Comparison of ENCODE assay signal across 13 cellular contexts in genomic region chr1:36269408-36269838, GRCh38. TPM values are rescaled to one million over a fixed set of nuclear protein-coding genes. Genes with fewer than 3 reads are reported as not detected.
A peak's percentile ranks its signal among the peaks of the same experiment; 100 is the strongest.
DNase-seq lines count a peak whose midpoint lies in the region; ATAC-seq and TF ChIP-seq lines count a peak whose summit lies in the region.
"Had no signal": no experiment of that assay in that cellular context is flagged by ENCODE, and none has a peak within 500 bp of the region (broad histone marks: within the 10 kb centered on the region; RNA-seq: fewer than 3 reads in every experiment).

No MANE protein-coding gene starts in this region.

- peaks cover 88% of the 10 kb centered on the region for H3K79me2 ChIP-seq in Karpas-422 (ENCODE audit: low read length)

- H3K27me3 Mint-ChIP-seq in activated naive CD4-positive, alpha-beta T cell treated with anti-CD3 and anti-CD28 coated beads, Interleukin-2, amount 50 U/mL, for 24 hours, result no peaks in the 10 kb centered on the region
- H3K27me3 Mint-ChIP-seq: activated CD8-positive, alpha-beta T cell treated with anti-CD3 and anti-CD28 coated beads for 36 hours; memory B cell; T-cell had no signal

- DNase-seq in activated naive CD4-positive, alpha-beta T cell (lab: John Stamatoyannopoulos, UW), result no peak
- DNase-seq in astrocyte of the spinal cord (ENCODE audit: low read depth, low spot score), result peak; percentile 29
- DNase-seq in left colon, result peak in 1 of 2 donors; percentile 29
- DNase-seq in stomach, result peak; percentile 84
- no peak for DNase-seq in Karpas-422
- DNase-seq in NCI-H1092 (lab: John Stamatoyannopoulos, UW), result no peak
- DNase-seq in ureter (ENCODE audit: low spot score), result no peak
- DNase-seq: activated CD8-positive, alpha-beta T cell treated with anti-CD3 and anti-CD28 coated beads for 36 hours; H9; stimulated activated CD4-positive, alpha-beta T cell treated with anti-CD3 and anti-CD28 coated beads, Interleukin-2, amount 100 ng/mL, for 48 hours; T-cell had no signal

- H3K36me3 Mint-ChIP-seq in activated naive CD4-positive, alpha-beta T cell treated with anti-CD3 and anti-CD28 coated beads, Interleukin-2, amount 50 U/mL, for 24 hours, result peaks cover 3% of the 10 kb centered on the region

- H4K20me1 ChIP-seq in Karpas-422 (ENCODE audit: insufficient read depth, low read depth, low read length), result no peaks in the 10 kb centered on the region

- TF ChIP-seq EP300 in stomach (IDR thresholded peaks at IDR 0.05), result no peak

- no peak for TF ChIP-seq CTCF in astrocyte of the spinal cord (IDR thresholded peaks at IDR 0.05; ENCODE audit: low read depth, low read length)
- TF ChIP-seq CTCF in stomach (IDR thresholded peaks at IDR 0.05), result no peak

- H3K4me3 ChIP-seq in astrocyte of the spinal cord (ENCODE audit: low read depth, low read length), result no peak overlapping the region
- no peak overlapping the region for H3K4me3 ChIP-seq in stomach
- no peak overlapping the region for H3K4me3 ChIP-seq in Karpas-422 (ENCODE audit: low read length)

- no peaks in the 10 kb centered on the region for H3K9me2 ChIP-seq in Karpas-422 (replicated peaks; ENCODE audit: insufficient read depth, low read length)

- H3K27ac ChIP-seq in stomach (peak overlapping the region; percentile 54 to 82 (median 73)), Karpas-422 (ENCODE audit: low read length) (no peak overlapping the region)

- H3K4me3 Mint-ChIP-seq in activated naive CD4-positive, alpha-beta T cell treated with anti-CD3 and anti-CD28 coated beads, Interleukin-2, amount 50 U/mL, for 24 hours, result no peak overlapping the region
- H3K4me3 Mint-ChIP-seq: activated CD8-positive, alpha-beta T cell treated with anti-CD3 and anti-CD28 coated beads for 36 hours; H9; memory B cell; T-cell had no signal

- in situ Hi-C loops in astrocyte of the spinal cord (cut with HindIII; ENCODE audit: low sequenced_read_pairs), result no loop called here

- peak; percentile 92 for ATAC-seq in left colon
- ATAC-seq: activated CD8-positive, alpha-beta T cell treated with anti-CD3 and anti-CD28 coated beads for 36 hours; T-cell had no signal

- peak overlapping the region; percentile 70 for H3K27ac Mint-ChIP-seq in activated naive CD4-positive, alpha-beta T cell treated with anti-CD3 and anti-CD28 coated beads, Interleukin-2, amount 50 U/mL, for 24 hours
- H3K27ac Mint-ChIP-seq: activated CD8-positive, alpha-beta T cell treated with anti-CD3 and anti-CD28 coated beads for 36 hours; H9; memory B cell; T-cell had no signal

- WGBS in stomach, 5 donors, result 30 to 48% (median 42%) methylated on average over 2 of the region's 2 CpGs

- no peak for TF ChIP-seq POLR2A in stomach (IDR thresholded peaks at IDR 0.05)

- no peak overlapping the region for H3K4me2 ChIP-seq in Karpas-422 (ENCODE audit: low read depth, low read length, poor library complexity, severe bottlenecking)

- H3K9ac ChIP-seq in Karpas-422 (ENCODE audit: low read length), result no peak overlapping the region

- no peak overlapping the region for H2AFZ ChIP-seq in Karpas-422 (ENCODE audit: low read length)

- H3K9me3 Mint-ChIP-seq in activated naive CD4-positive, alpha-beta T cell treated with anti-CD3 and anti-CD28 coated beads, Interleukin-2, amount 50 U/mL, for 24 hours, result no peaks in the 10 kb centered on the region
- H3K9me3 Mint-ChIP-seq: activated CD8-positive, alpha-beta T cell treated with anti-CD3 and anti-CD28 coated beads for 36 hours; H9; memory B cell; T-cell had no signal

- H3K36me3 ChIP-seq in stomach (peaks cover 5 to 45% (median 24%) of the 10 kb centered on the region in 4 donors), Karpas-422 (ENCODE audit: insufficient read depth, low read length) (peaks cover 30% of the 10 kb centered on the region)

- intact Hi-C loops in left colon (cut with DNase I, micrococcal nuclease) (no loop called here), stomach (cut with DNase I; ENCODE audit: low total_unique reads) (no loop called here)

- H3K9me3 ChIP-seq in stomach, result no peaks in the 10 kb centered on the region
- no peaks in the 10 kb centered on the region for H3K9me3 ChIP-seq in Karpas-422 (ENCODE audit: low read length)

- peaks cover 22 to 82% (median 53%) of the 10 kb centered on the region in 4 donors for H3K4me1 ChIP-seq in stomach
- H3K4me1 ChIP-seq in Karpas-422 (ENCODE audit: low read length), result peaks cover 9% of the 10 kb centered on the region

- H3K27me3 ChIP-seq in stomach (no peaks in the 10 kb centered on the region), Karpas-422 (ENCODE audit: low read length) (no peaks in the 10 kb centered on the region)

- H3K4me1 Mint-ChIP-seq in activated naive CD4-positive, alpha-beta T cell treated with anti-CD3 and anti-CD28 coated beads, Interleukin-2, amount 50 U/mL, for 24 hours, result peaks cover 22% of the 10 kb centered on the region
- H3K4me1 Mint-ChIP-seq: H9, memory B cell had no signal

RNA-seq across cellular contexts. Expression of gene SH3D21, which starts 36.7 kb away (rescaled TPM):
- total RNA-seq in left colon, result 10 to 100 TPM; 14.6 to 30.6 TPM
- 100 to 1,000 TPM in 1 of 5 donors, 1 to 10 TPM in 3, not detected in 1; 3.5 to 120 (median 6.5) TPM for total RNA-seq in stomach
- polyA plus RNA-seq in stomach, result 1 to 10 TPM in 2 of 3 donors, under 1 TPM in 1; 0.76 to 2.7 (median 1.8) TPM
- 8.2 and 16.4 TPM in 2 replicates for total RNA-seq in Karpas-422 (2014; rRNA removed; shearing (Covaris generic); ENCODE audit: low replicate concordance)
- 9.5 TPM for total RNA-seq in ureter

RNA-seq across cellular contexts. Expression of gene THRAP3, which starts 45.2 kb away (rescaled TPM):
- total RNA-seq in left colon (10 to 100 TPM; 78.7 to 79.7 TPM), stomach (10 to 100 TPM; 26.4 to 97.9 (median 61.3) TPM), ureter (129 TPM)
- 10 to 100 TPM; 22.2 to 28.0 (median 26.9) TPM for polyA plus RNA-seq in stomach
- total RNA-seq in Karpas-422 (2014; rRNA removed; shearing (Covaris generic); ENCODE audit: low replicate concordance), result 47.0 and 56.2 TPM in 2 replicates

RNA-seq across cellular contexts. Expression of gene EVA1B, which starts 54.0 kb away (rescaled TPM):
- 1 to 10 TPM; 2.9 to 8.9 TPM for total RNA-seq in left colon
- 10 to 100 TPM in 3 of 5 donors, 1 to 10 TPM in 1, not detected in 1; 8.3 to 67.2 (median 44.0) TPM for total RNA-seq in stomach
- 10 to 100 TPM; 29.0 to 35.0 (median 29.8) TPM for polyA plus RNA-seq in stomach
- total RNA-seq in Karpas-422 (2014; rRNA removed; shearing (Covaris generic); ENCODE audit: low replicate concordance), result 0.75 and 7.1 TPM in 2 replicates
- 12.4 TPM for total RNA-seq in ureter

Comparison
In these comparisons a context has a peak if more than half of its experiments do, and no peak if none do; other contexts are left out.
1. DNase-seq: peak in astrocyte of the spinal cord (single experiment) and stomach (single experiment); none in activated naive CD4-positive, alpha-beta T cell (0 of 4), Karpas-422 (single experiment), NCI-H1092 (single experiment) and ureter (single experiment).